ENCODE assay signal across 14 cellular contexts in genomic region chr5:115557667-115558387, GRCh38. TPM values are rescaled to one million over a fixed set of nuclear protein-coding genes. Genes with fewer than 3 reads are reported as not detected.
DNase-seq lines count a peak whose midpoint lies in the region; ATAC-seq and TF ChIP-seq lines count a peak whose summit lies in the region.
"Had no signal": no experiment of that assay in that cellular context is flagged by ENCODE, and none has a peak within 500 bp of the region (broad histone marks: within the 10 kb centered on the region; RNA-seq: fewer than 3 reads in every experiment).

No MANE protein-coding gene starts in this region.

- no peak overlapping the region for H3K18ac ChIP-seq in H9 (ENCODE audit: insufficient read length, low read depth, low read length)

- H3K4me3 ChIP-seq in RWPE2 (ENCODE audit: severe bottlenecking), result no peak overlapping the region
- H3K4me3 ChIP-seq in fibroblast of lung (replicated peaks in 1 of 4; ENCODE audit: control extremely low read depth in 1 of 4, insufficient read depth in 1 of 4, low read depth in 3 of 4, low read length in 4 of 4), result no peak overlapping the region

- H3K9me3 Mint-ChIP-seq in H9, result no peaks in the 10 kb centered on the region
- no peaks in the 10 kb centered on the region for H3K9me3 Mint-ChIP-seq in progenitor cell of endocrine pancreas (ENCODE audit: low read depth)

- no peak overlapping the region; the same call in 1 of the 2 replicates for H3K14ac ChIP-seq in H9 (ENCODE audit: insufficient read depth, low read length)

- no peak overlapping the region for H3K23ac ChIP-seq in H9 (ENCODE audit: insufficient read length, low read depth, low read length)

- H3K27me3 Mint-ChIP-seq in H9 (ENCODE audit: low read depth), result no peaks in the 10 kb centered on the region
- no peaks in the 10 kb centered on the region for H3K27me3 Mint-ChIP-seq in progenitor cell of endocrine pancreas

- H2BK15ac ChIP-seq in H9 (ENCODE audit: low read depth, low read length), result no peak overlapping the region

- H3K27ac ChIP-seq in H9 (ENCODE audit: insufficient read length, low read depth, low read length) (no peak overlapping the region), RWPE2 (ENCODE audit: poor library complexity, severe bottlenecking) (no peak overlapping the region), fibroblast of lung (ENCODE audit: insufficient read depth, low read length) (no peak overlapping the region)

- H2BK20ac ChIP-seq in H9 (ENCODE audit: low read depth, low read length, poor library complexity, severe bottlenecking), result no peak overlapping the region

- H3K23me2 ChIP-seq in H9 (ENCODE audit: insufficient read length, low read depth, low read length, poor library complexity, severe bottlenecking), result no peaks in the 10 kb centered on the region

- H3K4me3 Mint-ChIP-seq in H9, result no peak overlapping the region
- H3K4me3 Mint-ChIP-seq in progenitor cell of endocrine pancreas (ENCODE audit: low read depth), result no peak overlapping the region
- H3K4me3 Mint-ChIP-seq: neural crest cell had no signal

- no CpG with 5 or more reads among the region's 3 CpGs for WGBS in H9 (ENCODE audit: extremely low coverage, insufficient read length, low lambda C conversion rate)

- no peak overlapping the region for H4K5ac ChIP-seq in H9 (ENCODE audit: insufficient read length, low read depth, low read length)

- peak; percentile 44; the same call in 1 of the 3 replicates for ATAC-seq in RWPE2 (ENCODE audit: low read depth)
- no peak for ATAC-seq in HG03025 (IDR thresholded peaks at IDR 0.05; ENCODE audit: low FRiP score, unreplicated experiment)

- TF ChIP-seq CTCF in H9 (conservative IDR thresholded peaks at IDR 0.05) (no peak), RWPE2 (IDR thresholded peaks at IDR 0.05; ENCODE audit: poor library complexity, severe bottlenecking) (no peak), fibroblast of lung (conservative IDR thresholded peaks at IDR 0.05 in 1 of 2, IDR thresholded peaks at IDR 0.05 in 1 of 2; ENCODE audit: low read depth in 1 of 2, low read length in 2 of 2) (no peak), progenitor cell of endocrine pancreas (IDR thresholded peaks at IDR 0.05; ENCODE audit: unreplicated experiment) (no peak)

- H2BK12ac ChIP-seq in H9 (ENCODE audit: insufficient read length, low read depth, low read length), result no peak overlapping the region

- H4K8ac ChIP-seq in H9 (replicated peaks; ENCODE audit: insufficient read length, low read depth, low read length), result no peak overlapping the region

- no peak overlapping the region for H2AK5ac ChIP-seq in H9 (ENCODE audit: insufficient read length, low read length)

- no peak overlapping the region for H3K56ac ChIP-seq in H9 (ENCODE audit: insufficient read length, low read depth, low read length)

- H2AFZ ChIP-seq in H9 (ENCODE audit: low read length) (no peak overlapping the region), fibroblast of lung (ENCODE audit: low read length) (peak overlapping the region; percentile 45)

- H3K79me2 ChIP-seq in H9 (ENCODE audit: insufficient read depth, low read length) (no peaks in the 10 kb centered on the region), fibroblast of lung (ENCODE audit: control insufficient read depth, insufficient read depth, low read length) (no peaks in the 10 kb centered on the region)

- H4K20me1 ChIP-seq in H9 (ENCODE audit: control insufficient read depth, insufficient read depth, insufficient read length) (no peaks in the 10 kb centered on the region), fibroblast of lung (ENCODE audit: control insufficient read depth, extremely low read depth, insufficient read depth, low read length) (no peaks in the 10 kb centered on the region)

- DNase-seq in H9 (no peak), RWPE2 (ENCODE audit: low spot score) (no peak), fibroblast of lung (ENCODE audit: low read depth in 2 of 2) (no peak), progenitor cell of endocrine pancreas (ENCODE audit: low spot score, unreplicated experiment) (no peak), cerebellar nuclear complex (lab: John Stamatoyannopoulos, UW) (no peak), OCI-M2 (lab: John Stamatoyannopoulos, UW; ENCODE audit: unreplicated experiment) (no peak), medulla oblongata (ENCODE audit: extremely low spot score) (no peak)
- DNase-seq: activated CD4-positive, alpha-beta T cell treated with anti-CD3 and anti-CD28 coated beads for 4 hours; activated gamma-delta T cell treated with Interleukin-2 at 50 U/mL for 16 hours; NCI-H2171 treated with DMSO at 0.1 percent for 48 hours; SHP77; stimulated activated naive CD4-positive, alpha-beta T cell treated with Interleukin-2 at 50 U/mL for 16 hours had no signal

- no peak overlapping the region for H3T11ph ChIP-seq in H9 (ENCODE audit: low read length)

- no peak overlapping the region for H4K91ac ChIP-seq in H9 (ENCODE audit: insufficient read length, low read depth, low read length)

- no peaks in the 10 kb centered on the region for H3K36me3 ChIP-seq in RWPE2 (ENCODE audit: low read depth)
- no peaks in the 10 kb centered on the region for H3K36me3 ChIP-seq in fibroblast of lung (ENCODE audit: control insufficient read depth, insufficient read depth, low read length)

- no peak overlapping the region for H2BK120ac ChIP-seq in H9 (ENCODE audit: low read depth, low read length, poor library complexity, severe bottlenecking)

- peaks cover 6% of the 10 kb centered on the region; the same call in 1 of the 2 replicates for H3K4me1 ChIP-seq in H9 (ENCODE audit: insufficient read depth, low read length)
- peaks cover 10% of the 10 kb centered on the region for H3K4me1 ChIP-seq in RWPE2 (ENCODE audit: insufficient read depth, poor library complexity, severe bottlenecking)
- H3K4me1 ChIP-seq in fibroblast of lung (ENCODE audit: control insufficient read depth, extremely low read depth, insufficient read depth, low read length), result peaks cover 9% of the 10 kb centered on the region

- no peaks in the 10 kb centered on the region for H3K27me3 ChIP-seq in H9 (ENCODE audit: insufficient read depth, low read length)
- H3K27me3 ChIP-seq in RWPE2 (ENCODE audit: insufficient read depth, poor library complexity, severe bottlenecking), result no peaks in the 10 kb centered on the region
- no peaks in the 10 kb centered on the region for H3K27me3 ChIP-seq in fibroblast of lung (ENCODE audit: control insufficient read depth, insufficient read depth, low read length)

- H3K4me2 ChIP-seq in H9 (ENCODE audit: insufficient read depth, insufficient read length, low read length) (peak overlapping the region; percentile 23), fibroblast of lung (ENCODE audit: extremely low read depth, insufficient read depth, low read length) (no peak overlapping the region)

- no peak overlapping the region for H3K9ac ChIP-seq in H9 (ENCODE audit: extremely low read depth, insufficient read length, low read length)
- no peak overlapping the region for H3K9ac ChIP-seq in fibroblast of lung (ENCODE audit: insufficient read depth, low read length)

- peaks cover 9 to 18% of the 10 kb centered on the region in 2 experiments for H3K4me1 Mint-ChIP-seq in H9
- H3K4me1 Mint-ChIP-seq in progenitor cell of endocrine pancreas (ENCODE audit: low read depth), result peaks cover 14% of the 10 kb centered on the region

- no peak overlapping the region for H3K4ac ChIP-seq in H9 (ENCODE audit: low read depth, low read length)

- H3K36me3 Mint-ChIP-seq in H9 (ENCODE audit: insufficient read depth in 1 of 3, low read depth in 3 of 3) (no peaks in the 10 kb centered on the region), progenitor cell of endocrine pancreas (ENCODE audit: insufficient read depth) (no peaks in the 10 kb centered on the region)

- no peaks in the 10 kb centered on the region for H3K9me3 ChIP-seq in H9 (ENCODE audit: control insufficient read depth, low read depth, low read length)
- H3K9me3 ChIP-seq in RWPE2 (ENCODE audit: severe bottlenecking), result no peaks in the 10 kb centered on the region
- no peaks in the 10 kb centered on the region for H3K9me3 ChIP-seq in fibroblast of lung (ENCODE audit: control insufficient read depth, insufficient read depth, low read depth, low read length)

- H3K79me1 ChIP-seq in H9 (ENCODE audit: insufficient read depth, low read depth, low read length, poor library complexity, severe bottlenecking), result no peaks in the 10 kb centered on the region

- no peak overlapping the region for H2BK5ac ChIP-seq in H9 (ENCODE audit: insufficient read length, low read length)

- 0 out of 7 replicates have a peak overlapping the region, but pooled peaks of 1 of the 3 experiments have one; percentile 19 for H3K27ac Mint-ChIP-seq in H9
- peak overlapping the region; percentile 39 for H3K27ac Mint-ChIP-seq in progenitor cell of endocrine pancreas

RNA-seq across cellular contexts. Expression of gene FEM1C, which starts 13.3 kb away (rescaled TPM):
- total RNA-seq in H9 (2021), result 15.2 and 16.1 TPM in 2 replicates
- 20.3 and 53.2 TPM in 2 replicates for total RNA-seq in fibroblast of lung
- polyA plus RNA-seq in fibroblast of lung, result 26.4 and 27.2 TPM in 2 replicates
- polyA plus RNA-seq in fibroblast of lung (2012), result 16.3 and 16.6 TPM in 2 replicates
- 6.1 and 11.7 TPM in 2 replicates for polyA minus RNA-seq in fibroblast of lung (ENCODE audit: low replicate concordance)
- total RNA-seq in progenitor cell of endocrine pancreas, result 18.1 and 18.4 TPM in 2 replicates

RNA-seq across cellular contexts. Expression of gene TICAM2, which starts 44.5 kb away (rescaled TPM):
- total RNA-seq in H9 (2021) (0.24 and 0.33 TPM in 2 replicates), fibroblast of lung (4.1 and 8.8 TPM in 2 replicates), progenitor cell of endocrine pancreas (0.36 and 1.1 TPM in 2 replicates)
- polyA plus RNA-seq in fibroblast of lung, result 8.1 and 10.3 TPM in 2 replicates
- 10.1 and 10.4 TPM in 2 replicates for polyA plus RNA-seq in fibroblast of lung (2012)
- 0.08 and 0.19 TPM in 2 replicates for polyA minus RNA-seq in fibroblast of lung (ENCODE audit: low replicate concordance)
